8 cellular contexts compared by ENCODE assay signal in the genomic region with DNA sequence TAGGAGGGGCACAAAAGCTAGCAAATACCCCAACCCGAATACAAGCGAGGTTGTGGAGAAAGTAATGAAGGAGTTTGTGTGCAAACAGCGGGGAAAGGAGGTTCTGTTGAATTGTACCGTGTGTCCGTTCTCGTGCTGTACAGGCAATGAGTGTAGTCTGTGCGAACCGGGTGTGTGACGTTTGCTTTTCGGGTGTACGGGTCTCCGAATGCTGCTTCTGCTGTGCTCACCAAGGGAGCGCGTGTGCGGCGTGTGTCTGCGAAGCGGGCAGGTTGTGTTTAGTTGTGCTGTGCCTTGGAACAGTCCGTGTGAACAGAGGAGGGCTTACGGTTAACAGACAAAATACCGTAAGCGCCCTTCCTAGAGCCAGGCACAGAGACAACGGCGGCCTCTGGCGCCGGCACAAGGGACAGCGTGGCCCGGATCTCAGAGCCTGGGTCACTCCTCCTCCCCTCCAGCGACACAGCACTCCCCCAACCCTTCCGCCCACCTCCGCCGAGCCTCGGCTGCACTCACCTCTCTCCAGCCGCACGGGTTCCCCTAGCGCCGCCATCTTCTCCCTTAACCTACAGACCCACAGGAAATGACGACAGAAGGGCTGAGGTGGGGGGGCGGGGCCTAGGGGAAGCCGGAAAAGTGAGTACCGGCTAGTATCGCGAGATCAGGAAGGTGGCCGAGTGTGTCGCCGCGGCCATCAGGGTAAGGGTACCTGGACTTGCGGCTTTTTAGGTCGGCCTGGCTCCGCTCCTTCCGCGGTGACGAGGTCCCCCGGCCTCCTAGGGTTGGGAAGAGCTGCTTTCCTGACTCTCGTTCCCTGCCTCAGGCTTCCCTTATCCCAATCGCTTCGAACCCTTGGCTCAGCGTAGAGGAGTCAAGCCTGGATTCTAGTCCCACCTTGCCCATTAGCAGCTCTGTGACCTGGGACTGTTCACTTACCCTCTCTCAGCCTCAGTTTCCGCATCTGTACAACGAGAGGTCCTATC. TPM values are rescaled to one million over a fixed set of nuclear protein-coding genes. Genes with fewer than 3 reads are reported as not detected.
DNase-seq lines count a peak whose midpoint lies in the region; ATAC-seq and TF ChIP-seq lines count a peak whose summit lies in the region.

Gene LIN7C (minus strand): TSS at position 570 of the 983 bp plus-strand sequence. CDS start 17 bp downstream, at position 553.

- TF ChIP-seq POLR2A in spleen (IDR thresholded peaks at IDR 0.05): peak in 2 of 3 donors; percentile 49 to 83

- H3K27me3 Mint-ChIP-seq in immature natural killer cell (ENCODE audit: low read depth in 3 of 3): peaks cover 4 to 9% (median 9%) of the 10 kb centered on the region in 3 donors

- H3K9me3 Mint-ChIP-seq in immature natural killer cell: no peaks in the 10 kb centered on the region

- peaks cover 62% of the 10 kb centered on the region for H3K79me2 ChIP-seq in mammary epithelial cell (ENCODE audit: insufficient read depth, low read length)

- H3K27me3 ChIP-seq in WERI-Rb-1 (ENCODE audit: insufficient read depth, low read depth, severe bottlenecking) (no peaks in the 10 kb centered on the region), mammary epithelial cell (ENCODE audit: insufficient read depth, low read length) (no peaks in the 10 kb centered on the region), spleen (replicated peaks in 1 of 7) (no peaks in the 10 kb centered on the region)

- intact Hi-C loops in mammary epithelial cell (cut with micrococcal nuclease): loop anchor here (1.0 kb wide), 1 partner anchor 167 kb away; no protein-coding TSS in a partner anchor
- intact Hi-C loops in spleen (cut with DNase I; ENCODE audit: low total_unique reads): no loop called here

- ATAC-seq in GM18868 (IDR thresholded peaks at IDR 0.05; ENCODE audit: unreplicated experiment): peak; percentile 98
- peak; percentile 93 for ATAC-seq in HG03108 (IDR thresholded peaks at IDR 0.05; ENCODE audit: unreplicated experiment)

- dilution Hi-C loops in mammary epithelial cell (cut with HindIII; ENCODE audit: low sequenced_read_pairs): no loop called here

- peak; percentile 66 for DNase-seq in AG04449 (ENCODE audit: low read depth, low spot score)
- DNase-seq in NCI-H2196 (lab: John Stamatoyannopoulos, UW; ENCODE audit: unreplicated experiment): peak; percentile 92
- DNase-seq in WERI-Rb-1: peak; percentile 97
- DNase-seq in mammary epithelial cell: peak; percentile 92
- DNase-seq in immature natural killer cell: peak; percentile 92 to 95 (median 94)
- peak; percentile 98 for DNase-seq in spleen

- H3K36me3 ChIP-seq in WERI-Rb-1: peaks cover 29% of the 10 kb centered on the region
- H3K36me3 ChIP-seq in mammary epithelial cell (ENCODE audit: insufficient read depth, low read length): peaks cover 2% of the 10 kb centered on the region
- H3K36me3 ChIP-seq in spleen: peaks cover 0 to 14% (median 6%) of the 10 kb centered on the region in 6 donors

- H3K4me2 ChIP-seq in mammary epithelial cell (ENCODE audit: insufficient read depth, low read depth, low read length): peak within 1 kb of the TSS; percentile 79

- H3K4me1 ChIP-seq in mammary epithelial cell (ENCODE audit: insufficient read depth, low read length) (peaks cover 14% of the 10 kb centered on the region), spleen (peaks cover 24 to 59% (median 52%) of the 10 kb centered on the region in 6 donors)

- in situ Hi-C loops in mammary epithelial cell (cut with MboI; ENCODE audit: low sequenced_read_pairs in 2 of 2): no loop called here

- H3K4me1 Mint-ChIP-seq in immature natural killer cell: peaks cover 42 to 56% of the 10 kb centered on the region in 2 donors

- H3K4me3 ChIP-seq in AG04449 (ENCODE audit: low read depth, low read length) (peak within 1 kb of the TSS; percentile 76), WERI-Rb-1 (ENCODE audit: low read depth, low read length) (peak within 1 kb of the TSS; percentile 88), mammary epithelial cell (replicated peaks in 1 of 3; ENCODE audit: insufficient read depth in 1 of 3, low read depth in 2 of 3, low read length in 3 of 3) (peak within 1 kb of the TSS; percentile 59 to 87 (median 81)), spleen (peak within 1 kb of the TSS; percentile 60 to 87 (median 76))

- 1% methylated on average over 26 of the region's 60 CpGs for WGBS in mammary epithelial cell (ENCODE audit: low coverage, missing lambda C conversion rate)
- 0 to 1% (median 0%) methylated on average over 34 to 60 of the region's 60 CpGs for WGBS in spleen, 5 donors

- H4K20me1 ChIP-seq in mammary epithelial cell (ENCODE audit: insufficient read depth, low read length): no peaks in the 10 kb centered on the region

- CTCF ChIA-PET in AG04449 (lab: Yijun Ruan, JAX) (interaction anchor here (1.0 to 1.4 kb wide), 2 partner anchors 9 to 10 kb away, joined by 3 to 4 read pairs; no protein-coding TSS in a partner anchor), mammary epithelial cell (lab: Charles Lee; ENCODE audit: low non-redundant PET) (interaction anchor here (0.5 kb wide), 1 partner anchor 15 kb away, joined by 3 read pairs; no protein-coding TSS in a partner anchor)

- peak within 1 kb of the TSS; percentile 91 for H3K27ac ChIP-seq in WERI-Rb-1
- peak within 1 kb of the TSS; percentile 89 for H3K27ac ChIP-seq in mammary epithelial cell (ENCODE audit: insufficient read depth, low read depth, low read length)
- H3K27ac ChIP-seq in spleen: peak within 1 kb of the TSS; percentile 85 to 96 (median 92)

- peaks cover 0 to 3% (median 0%) of the 10 kb centered on the region in 3 donors for H3K36me3 Mint-ChIP-seq in immature natural killer cell

- no peaks in the 10 kb centered on the region for H3K9me3 ChIP-seq in WERI-Rb-1 (ENCODE audit: severe bottlenecking)
- H3K9me3 ChIP-seq in mammary epithelial cell (replicated peaks; ENCODE audit: insufficient read depth, low read length): no peaks in the 10 kb centered on the region
- H3K9me3 ChIP-seq in spleen: no peaks in the 10 kb centered on the region

- H3K9ac ChIP-seq in mammary epithelial cell (ENCODE audit: insufficient read depth, low read length): peak within 1 kb of the TSS; percentile 99

- TF ChIP-seq CTCF in AG04449 (IDR thresholded peaks at IDR 0.05; ENCODE audit: insufficient read depth, low read length, missing control alignments) (no peak), WERI-Rb-1 (IDR thresholded peaks at IDR 0.05; ENCODE audit: low read depth, low read length) (no peak), mammary epithelial cell (conservative IDR thresholded peaks at IDR 0.05 in 1 of 2, IDR thresholded peaks at IDR 0.05 in 1 of 2; ENCODE audit: extremely low read depth in 1 of 2, insufficient read depth in 1 of 2, low read depth in 1 of 2, low read length in 2 of 2) (peak in 1 of 2 donors; percentile 10), spleen (IDR thresholded peaks at IDR 0.05 in 8 of 11, conservative IDR thresholded peaks at IDR 0.05 in 3 of 11) (peak in 5 of 11 experiments; percentile 14 to 45 (median 24))

- peak within 1 kb of the TSS; percentile 96 to 100 (median 99) for H3K4me3 Mint-ChIP-seq in immature natural killer cell

- H3K27ac Mint-ChIP-seq in immature natural killer cell: peak within 1 kb of the TSS; percentile 89 to 100 (median 100)

- POLR2A ChIA-PET in AG04449 (lab: Yijun Ruan, JAX): no interaction called here

- BruUV-seq in mammary epithelial cell (replicated peaks; lab: Mats Ljungman, UMichigan): TSS peak; percentile 61

- H2AFZ ChIP-seq in mammary epithelial cell (ENCODE audit: low read depth, low read length): peak within 1 kb of the TSS; percentile 99

RNA-seq across cellular contexts. Expression of gene LIN7C, which starts in this region (rescaled TPM):
- 10 to 100 TPM; 43.7 to 76.3 TPM for total RNA-seq in mammary epithelial cell
- 16.3 TPM for polyA plus RNA-seq in mammary epithelial cell
- polyA minus RNA-seq in mammary epithelial cell: 20.2 TPM
- polyA plus RNA-seq in immature natural killer cell: 10 to 100 TPM in 1 of 3 donors, 1 to 10 TPM in 2; 5.1 to 11.0 (median 5.4) TPM
- total RNA-seq in spleen: 10 to 100 TPM; 24.7 to 42.4 (median 31.2) TPM
- 1 to 10 TPM; 4.8 to 8.9 (median 6.4) TPM for polyA plus RNA-seq in spleen

Comparison
In these comparisons a context has a peak if more than half of its experiments do, and no peak if none do; other contexts are left out.
1. Peak in every context shown above with its lines: DNase-seq, ATAC-seq, H3K4me3 ChIP-seq and H3K27ac ChIP-seq.